Comparison of ENCODE assay signal across 15 cellular contexts in the genomic region with DNA sequence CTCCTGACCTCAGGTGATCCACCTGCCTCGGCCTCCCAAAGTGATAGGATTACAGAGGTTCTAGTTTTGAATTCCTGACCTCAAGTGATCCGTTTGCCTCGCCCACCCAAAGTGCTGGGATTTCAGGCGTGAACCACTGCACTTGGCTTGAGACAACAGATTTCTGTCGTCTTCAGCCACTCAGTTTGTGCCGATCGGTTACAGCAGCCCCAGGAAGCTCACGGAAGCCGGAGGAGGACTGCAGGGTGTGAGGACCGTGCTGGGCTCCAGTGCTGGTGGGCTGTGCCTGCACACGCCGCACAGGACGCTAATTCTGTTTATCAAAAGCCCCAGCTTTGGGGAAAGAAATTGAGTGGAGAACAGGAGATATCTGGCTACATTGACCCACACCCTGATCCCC.
DNase-seq lines count a peak whose midpoint lies in the region; ATAC-seq and TF ChIP-seq lines count a peak whose summit lies in the region.
"Had no signal": no experiment of that assay in that cellular context is flagged by ENCODE, and none has a peak within 500 bp of the region (broad histone marks: within the 10 kb centered on the region; RNA-seq: fewer than 3 reads in every experiment).

No MANE protein-coding gene starts in this region.

- no peaks in the 10 kb centered on the region for H3K36me3 Mint-ChIP-seq in activated CD8-positive, alpha-beta T cell treated with anti-CD3 and anti-CD28 coated beads, Interleukin-2, amount 10 ng/mL, durations not matched to agents 7 days and 5 days (ENCODE audit: low read depth)
- H3K36me3 Mint-ChIP-seq: CD8-positive, alpha-beta T cell had no signal

- no peaks in the 10 kb centered on the region for H3K27me3 Mint-ChIP-seq in activated CD8-positive, alpha-beta T cell treated with anti-CD3 and anti-CD28 coated beads, Interleukin-2, amount 10 ng/mL, durations not matched to agents 7 days and 5 days (ENCODE audit: low read depth)

- H3K36me3 ChIP-seq in HCT116 (ENCODE audit: control insufficient read depth in 1 of 2, insufficient read depth in 2 of 2, low read length in 2 of 2) = no peaks in the 10 kb centered on the region
- peaks cover 10% of the 10 kb centered on the region; the same call in 1 of the 2 replicates for H3K36me3 ChIP-seq in RWPE2 (ENCODE audit: low read depth)
- H3K36me3 ChIP-seq in esophagus squamous epithelium = peaks cover 0 to 24% (median 0%) of the 10 kb centered on the region in 3 donors
- H3K36me3 ChIP-seq in smooth muscle cell (ENCODE audit: low read depth) = no peaks in the 10 kb centered on the region

- TF ChIP-seq POLR2A in HCT116 (IDR thresholded peaks at IDR 0.05; ENCODE audit: borderline replicate concordance, extremely low read depth, insufficient read depth, insufficient read length) (no peak), esophagus squamous epithelium (IDR thresholded peaks at IDR 0.05) (no peak)

- H3K4me1 Mint-ChIP-seq in activated CD8-positive, alpha-beta T cell treated with anti-CD3 and anti-CD28 coated beads, Interleukin-2, amount 10 ng/mL, durations not matched to agents 7 days and 5 days (ENCODE audit: low read depth) = no peaks in the 10 kb centered on the region

- H3K9me3 Mint-ChIP-seq in activated CD8-positive, alpha-beta T cell treated with anti-CD3 and anti-CD28 coated beads, Interleukin-2, amount 10 ng/mL, durations not matched to agents 7 days and 5 days (ENCODE audit: insufficient read depth) = no peaks in the 10 kb centered on the region
- H3K9me3 Mint-ChIP-seq: CD8-positive, alpha-beta T cell had no signal

- H3K4me1 ChIP-seq in HCT116 (ENCODE audit: control insufficient read depth in 1 of 2, insufficient read depth in 2 of 2, low read length in 2 of 2) (peaks cover 17 to 90% of the 10 kb centered on the region in 2 experiments), RWPE2 (ENCODE audit: insufficient read depth, poor library complexity, severe bottlenecking) (peaks cover 66% of the 10 kb centered on the region), esophagus squamous epithelium (peaks cover 20 to 58% (median 37%) of the 10 kb centered on the region in 3 donors), smooth muscle cell (ENCODE audit: low read depth) (peaks cover 11% of the 10 kb centered on the region)

- H3K79me2 ChIP-seq in HCT116 (ENCODE audit: insufficient read depth, low read length) (no peaks in the 10 kb centered on the region), smooth muscle cell (ENCODE audit: low read depth) (no peaks in the 10 kb centered on the region)

- POLR2A ChIA-PET in HCT116 (lab: Charles Lee) = no interaction called here
- POLR2A ChIA-PET in activated CD8-positive, alpha-beta T cell treated with anti-CD3 and anti-CD28 coated beads, Interleukin-2, amount 10 ng/mL, durations not matched to agents 7 days and 5 days (lab: Charles Lee) = no interaction called here

- H3K9ac ChIP-seq in HCT116 (ENCODE audit: low read length) (peak overlapping the region; percentile 12; the same call in 1 of the 2 replicates), smooth muscle cell (ENCODE audit: low read depth) (peak overlapping the region; percentile 53)
- H3K9ac ChIP-seq: GM23248 had no signal

- H4K20me1 ChIP-seq in HCT116 (ENCODE audit: insufficient read depth) (no peaks in the 10 kb centered on the region), smooth muscle cell (ENCODE audit: low read depth) (no peaks in the 10 kb centered on the region)

- H3K4me3 ChIP-seq in HCT116 (replicated peaks in 1 of 2; ENCODE audit: low read depth in 1 of 2, low read length in 2 of 2) = no peak overlapping the region
- no peak overlapping the region for H3K4me3 ChIP-seq in RWPE2 (ENCODE audit: severe bottlenecking)
- no peak overlapping the region for H3K4me3 ChIP-seq in esophagus squamous epithelium
- no peak overlapping the region for H3K4me3 ChIP-seq in smooth muscle cell
- H3K4me3 ChIP-seq: GM23248, SK-N-MC had no signal

- TF ChIP-seq CTCF in HCT116 (IDR thresholded peaks at IDR 0.05 in 2 of 3, conservative IDR thresholded peaks at IDR 0.05 in 1 of 3; ENCODE audit: borderline replicate concordance in 1 of 3, insufficient read depth in 1 of 3, low read depth in 2 of 3, low read length in 2 of 3) (no peak), RWPE2 (IDR thresholded peaks at IDR 0.05; ENCODE audit: poor library complexity, severe bottlenecking) (no peak), esophagus squamous epithelium (IDR thresholded peaks at IDR 0.05) (no peak), smooth muscle cell (IDR thresholded peaks at IDR 0.05; ENCODE audit: borderline replicate concordance, insufficient read depth, poor library complexity, severe bottlenecking) (no peak)

- RAD21 ChIA-PET in HCT116 (lab: Charles Lee; ENCODE audit: low non-redundant PET in 1 of 2, low total read pairs in 2 of 2, uncharacterized antibody in 2 of 2, unreplicated experiment in 2 of 2) = interaction anchor here in 1 of 2 experiments (1.9 kb wide), 1 partner anchor 88 kb away, joined by 5 read pairs; no protein-coding TSS in a partner anchor

- H3K27me3 ChIP-seq in HCT116 (ENCODE audit: insufficient read depth, low read length) (no peaks in the 10 kb centered on the region), RWPE2 (ENCODE audit: insufficient read depth, poor library complexity, severe bottlenecking) (no peaks in the 10 kb centered on the region), esophagus squamous epithelium (peaks cover 0 to 7% (median 0%) of the 10 kb centered on the region in 4 donors), smooth muscle cell (ENCODE audit: low read depth) (no peaks in the 10 kb centered on the region)

- H3K27ac ChIP-seq in HCT116 (ENCODE audit: low read depth, low read length) = peak overlapping the region; percentile 27
- H3K27ac ChIP-seq in RWPE2 (ENCODE audit: poor library complexity, severe bottlenecking) = peak overlapping the region; percentile 72
- peak overlapping the region in 3 of 4 donors; percentile 37 to 83 (median 75) for H3K27ac ChIP-seq in esophagus squamous epithelium
- peak overlapping the region; percentile 92 for H3K27ac ChIP-seq in smooth muscle cell (ENCODE audit: low read depth)
- H3K27ac ChIP-seq: GM23248, SK-N-MC had no signal

- H3K4me2 ChIP-seq in HCT116 (ENCODE audit: low read length) (peak overlapping the region; percentile 78), smooth muscle cell (no peak overlapping the region)

- WGBS in esophagus squamous epithelium, 2 donors = 74 to 85% methylated on average over 6 to 12 of the region's 13 CpGs
- WGBS in smooth muscle cell (ENCODE audit: low lambda C conversion rate) = 92% methylated on average over 13 of the region's 13 CpGs

- H3F3A ChIP-seq in smooth muscle cell (ENCODE audit: low read depth) = no peaks in the 10 kb centered on the region

- intact Hi-C loops in HCT116 (cut with micrococcal nuclease) (loop anchor here (10.0 kb wide), 1 partner anchor 79 kb away; the partner anchor contains the start of gene CELSR1), esophagus squamous epithelium (cut with DNase I) (loop anchor here (10.0 kb wide), 1 partner anchor 79 kb away; the partner anchor contains the start of gene CELSR1)

- H2AFZ ChIP-seq in HCT116 (ENCODE audit: low read depth, low read length, poor library complexity, severe bottlenecking) (no peak overlapping the region), smooth muscle cell (ENCODE audit: low read depth) (no peak overlapping the region)
- H2AFZ ChIP-seq: GM23248 had no signal

- no peaks in the 10 kb centered on the region for H3K9me2 ChIP-seq in HCT116 (ENCODE audit: insufficient read depth)

- CTCF ChIA-PET in HCT116 (lab: Charles Lee) = interaction anchor here (1.7 kb wide), 1 partner anchor 88 kb away, joined by 6 read pairs; no protein-coding TSS in a partner anchor
- CTCF ChIA-PET in activated CD8-positive, alpha-beta T cell treated with anti-CD3 and anti-CD28 coated beads, Interleukin-2, amount 10 ng/mL, durations not matched to agents 7 days and 5 days (lab: Charles Lee) = no interaction called here

- BruUV-seq in HCT116 (replicated peaks; lab: Mats Ljungman, UMichigan) = no TSS peak

- H3K27ac Mint-ChIP-seq in activated CD8-positive, alpha-beta T cell treated with anti-CD3 and anti-CD28 coated beads, Interleukin-2, amount 10 ng/mL, durations not matched to agents 7 days and 5 days = no peak overlapping the region
- H3K27ac Mint-ChIP-seq: CD8-positive, alpha-beta T cell had no signal

- no peak overlapping the region for H3K4me3 Mint-ChIP-seq in activated CD8-positive, alpha-beta T cell treated with anti-CD3 and anti-CD28 coated beads, Interleukin-2, amount 10 ng/mL, durations not matched to agents 7 days and 5 days
- H3K4me3 Mint-ChIP-seq: CD8-positive, alpha-beta T cell had no signal

- no peaks in the 10 kb centered on the region for H3K9me3 ChIP-seq in HCT116 (ENCODE audit: control insufficient read depth in 1 of 2, insufficient read depth in 1 of 2, low read depth in 1 of 2, low read length in 2 of 2)
- H3K9me3 ChIP-seq in RWPE2 (ENCODE audit: severe bottlenecking) = no peaks in the 10 kb centered on the region
- H3K9me3 ChIP-seq in esophagus squamous epithelium = no peaks in the 10 kb centered on the region
- no peaks in the 10 kb centered on the region for H3K9me3 ChIP-seq in smooth muscle cell (replicated peaks; ENCODE audit: low read depth)

- DNase-seq in HCT116 (ENCODE audit: low read depth, low spot score) (no peak), RWPE2 (ENCODE audit: low spot score) (no peak), esophagus squamous epithelium (lab: John Stamatoyannopoulos, UW) (no peak), smooth muscle cell (lab: John Stamatoyannopoulos, UW; ENCODE audit: unreplicated experiment) (no peak), NCI-H2171 (lab: John Stamatoyannopoulos, UW) (no peak)
- no peak for DNase-seq in activated CD8-positive, alpha-beta T cell treated with anti-CD3 and anti-CD28 coated beads, Interleukin-2, amount 10 ng/mL, durations not matched to agents 7 days and 5 days
- no peak for DNase-seq in stimulated activated CD8-positive, alpha-beta memory T cell treated with anti-CD3 and anti-CD28 coated beads, Interleukin-4, amount 100 ng/mL, for 48 hours
- DNase-seq: CD8-positive, alpha-beta T cell; DMS79; GM23248; HCEC 1CT; KG1; NCI-H2081 treated with DMSO at 0.1 percent for 48 hours; NCI-H510A treated with DMSO at 0.1 percent for 48 hours had no signal

- no peak for TF ChIP-seq RAD21 in HCT116 (IDR thresholded peaks at IDR 0.05; ENCODE audit: low read depth)

- no peak for ATAC-seq in HCT116
- ATAC-seq in RWPE2 (ENCODE audit: low read depth) = no peak
- no peak for ATAC-seq in activated CD8-positive, alpha-beta T cell treated with anti-CD3 and anti-CD28 coated beads, Interleukin-2, amount 10 ng/mL, durations not matched to agents 7 days and 5 days
- ATAC-seq: CD8-positive, alpha-beta T cell had no signal

TF ChIP-seq in HCT116, 20 proteins besides CTCF, POLR2A, EP300 and RAD21 (continues in another document):
- no peak for TF ChIP-seq CEBPB (IDR thresholded peaks at IDR 0.05; ENCODE audit: low read depth)

Comparison
In these comparisons a context has a peak if more than half of its experiments do, and no peak if none do; other contexts are left out.
1. H3K27ac ChIP-seq: peak in every context shown above with its lines; median percentile 92 in smooth muscle cell; 75 in esophagus squamous epithelium; 72 in RWPE2; 27 in HCT116.